1 cellular context compared by ENCODE assay signal in the genomic region with DNA sequence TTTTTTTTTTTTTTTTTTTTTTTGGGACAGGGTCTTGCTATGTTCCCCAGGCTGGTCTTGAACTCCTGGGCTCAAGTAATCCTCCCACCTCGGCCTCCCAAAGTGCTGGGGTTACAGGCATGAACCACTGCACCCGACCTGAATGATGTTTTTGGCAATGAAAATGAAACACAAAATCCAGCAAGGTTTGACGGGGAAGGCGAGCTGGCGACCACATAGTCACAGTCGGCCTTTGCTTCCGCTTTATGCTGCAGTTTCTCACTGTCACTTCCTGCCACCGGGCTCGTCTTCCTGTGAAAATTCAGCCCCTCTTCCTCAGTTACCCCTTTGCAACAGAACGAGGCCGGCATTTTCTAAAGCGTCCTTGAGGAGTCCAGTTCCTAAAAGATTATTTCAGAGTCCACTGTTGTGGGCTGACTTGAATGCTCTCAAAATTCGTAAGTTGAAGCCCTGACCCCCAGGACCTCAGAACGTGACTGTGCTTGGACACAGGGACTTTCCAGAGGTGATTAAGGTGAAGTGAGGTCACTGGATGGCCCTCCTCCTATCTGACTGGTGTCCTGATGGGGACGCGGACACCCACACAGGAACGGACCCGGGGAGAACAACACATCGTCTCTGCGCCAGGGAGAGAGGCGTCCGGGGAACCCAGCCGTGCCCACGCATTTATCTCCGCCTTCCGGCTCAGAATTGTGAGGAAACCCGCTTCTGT.
TF ChIP-seq lines count a peak whose summit lies in the region.

No MANE protein-coding gene starts in this region.

TF ChIP-seq in HepG2, 621 proteins besides CTCF, POLR2A, EP300 and RAD21 (continued from another document and continues in another):
- TF ChIP-seq, protein P1, sequence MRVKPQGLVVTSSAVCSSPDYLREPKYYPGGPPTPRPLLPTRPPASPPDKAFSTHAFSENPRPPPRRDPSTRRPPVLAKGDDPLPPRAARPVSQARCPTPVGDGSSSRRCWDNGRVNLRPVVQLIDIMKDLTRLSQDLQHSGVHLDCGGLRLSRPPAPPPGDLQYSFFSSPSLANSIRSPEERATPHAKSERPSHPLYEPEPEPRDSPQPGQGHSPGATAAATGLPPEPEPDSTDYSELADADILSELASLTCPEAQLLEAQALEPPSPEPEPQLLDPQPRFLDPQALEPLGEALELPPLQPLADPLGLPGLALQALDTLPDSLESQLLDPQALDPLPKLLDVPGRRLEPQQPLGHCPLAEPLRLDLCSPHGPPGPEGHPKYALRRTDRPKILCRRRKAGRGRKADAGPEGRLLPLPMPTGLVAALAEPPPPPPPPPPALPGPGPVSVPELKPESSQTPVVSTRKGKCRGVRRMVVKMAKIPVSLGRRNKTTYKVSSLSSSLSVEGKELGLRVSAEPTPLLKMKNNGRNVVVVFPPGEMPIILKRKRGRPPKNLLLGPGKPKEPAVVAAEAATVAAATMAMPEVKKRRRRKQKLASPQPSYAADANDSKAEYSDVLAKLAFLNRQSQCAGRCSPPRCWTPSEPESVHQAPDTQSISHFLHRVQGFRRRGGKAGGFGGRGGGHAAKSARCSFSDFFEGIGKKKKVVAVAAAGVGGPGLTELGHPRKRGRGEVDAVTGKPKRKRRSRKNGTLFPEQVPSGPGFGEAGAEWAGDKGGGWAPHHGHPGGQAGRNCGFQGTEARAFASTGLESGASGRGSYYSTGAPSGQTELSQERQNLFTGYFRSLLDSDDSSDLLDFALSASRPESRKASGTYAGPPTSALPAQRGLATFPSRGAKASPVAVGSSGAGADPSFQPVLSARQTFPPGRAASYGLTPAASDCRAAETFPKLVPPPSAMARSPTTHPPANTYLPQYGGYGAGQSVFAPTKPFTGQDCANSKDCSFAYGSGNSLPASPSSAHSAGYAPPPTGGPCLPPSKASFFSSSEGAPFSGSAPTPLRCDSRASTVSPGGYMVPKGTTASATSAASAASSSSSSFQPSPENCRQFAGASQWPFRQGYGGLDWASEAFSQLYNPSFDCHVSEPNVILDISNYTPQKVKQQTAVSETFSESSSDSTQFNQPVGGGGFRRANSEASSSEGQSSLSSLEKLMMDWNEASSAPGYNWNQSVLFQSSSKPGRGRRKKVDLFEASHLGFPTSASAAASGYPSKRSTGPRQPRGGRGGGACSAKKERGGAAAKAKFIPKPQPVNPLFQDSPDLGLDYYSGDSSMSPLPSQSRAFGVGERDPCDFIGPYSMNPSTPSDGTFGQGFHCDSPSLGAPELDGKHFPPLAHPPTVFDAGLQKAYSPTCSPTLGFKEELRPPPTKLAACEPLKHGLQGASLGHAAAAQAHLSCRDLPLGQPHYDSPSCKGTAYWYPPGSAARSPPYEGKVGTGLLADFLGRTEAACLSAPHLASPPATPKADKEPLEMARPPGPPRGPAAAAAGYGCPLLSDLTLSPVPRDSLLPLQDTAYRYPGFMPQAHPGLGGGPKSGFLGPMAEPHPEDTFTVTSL (CRISPR knock-in tag; IDR thresholded peaks at IDR 0.05; ENCODE audit: borderline replicate concordance): no peak
- TF ChIP-seq CENPT (CRISPR knock-in tag; IDR thresholded peaks at IDR 0.05; ENCODE audit: low read depth) (no peak), ZNF878 (CRISPR knock-in tag; IDR thresholded peaks at IDR 0.05) (0 out of 2 replicates have a peak, but pooled peaks have one; percentile 55), ZNF205 (CRISPR knock-in tag; IDR thresholded peaks at IDR 0.05) (no peak), ZNF549 (CRISPR knock-in tag; IDR thresholded peaks at IDR 0.05) (no peak), ZNF17 (CRISPR knock-in tag; IDR thresholded peaks at IDR 0.05) (no peak), ZNF224 (CRISPR knock-in tag; IDR thresholded peaks at IDR 0.05) (no peak; the same call in 1 of the 2 replicates), ZFP62 (CRISPR knock-in tag; IDR thresholded peaks at IDR 0.05) (no peak), ZNF34 (CRISPR knock-in tag; IDR thresholded peaks at IDR 0.05; ENCODE audit: borderline replicate concordance) (no peak), ZNF282 (IDR thresholded peaks at IDR 0.05; ENCODE audit: partially characterized antibody) (no peak), ZNF530 (CRISPR knock-in tag; IDR thresholded peaks at IDR 0.05; ENCODE audit: low read depth) (no peak), MIXL1 (CRISPR knock-in tag; IDR thresholded peaks at IDR 0.05) (no peak), ZSCAN21 (CRISPR knock-in tag; IDR thresholded peaks at IDR 0.05; ENCODE audit: borderline replicate concordance) (no peak; the same call in 1 of the 2 replicates), ZNF879 (CRISPR knock-in tag; IDR thresholded peaks at IDR 0.05) (no peak), ZNF615 (CRISPR knock-in tag; IDR thresholded peaks at IDR 0.05; ENCODE audit: borderline replicate concordance) (peak; percentile 20; the same call in 1 of the 2 replicates), DR1 (CRISPR knock-in tag; IDR thresholded peaks at IDR 0.05) (no peak), ZNF251 (CRISPR knock-in tag; IDR thresholded peaks at IDR 0.05) (no peak), U2AF2 (IDR thresholded peaks at IDR 0.05; ENCODE audit: low read depth, low read length) (no peak), HOXA3 (CRISPR knock-in tag; IDR thresholded peaks at IDR 0.05) (peak; percentile 55; the same call in 1 of the 2 replicates), REPIN1 (CRISPR knock-in tag; IDR thresholded peaks at IDR 0.05; ENCODE audit: borderline replicate concordance, low read depth) (no peak), SCMH1 (CRISPR knock-in tag; IDR thresholded peaks at IDR 0.05; ENCODE audit: borderline replicate concordance) (no peak), ZNF460 (CRISPR knock-in tag; IDR thresholded peaks at IDR 0.05; ENCODE audit: borderline replicate concordance) (no peak)
- TF ChIP-seq, protein P2, sequence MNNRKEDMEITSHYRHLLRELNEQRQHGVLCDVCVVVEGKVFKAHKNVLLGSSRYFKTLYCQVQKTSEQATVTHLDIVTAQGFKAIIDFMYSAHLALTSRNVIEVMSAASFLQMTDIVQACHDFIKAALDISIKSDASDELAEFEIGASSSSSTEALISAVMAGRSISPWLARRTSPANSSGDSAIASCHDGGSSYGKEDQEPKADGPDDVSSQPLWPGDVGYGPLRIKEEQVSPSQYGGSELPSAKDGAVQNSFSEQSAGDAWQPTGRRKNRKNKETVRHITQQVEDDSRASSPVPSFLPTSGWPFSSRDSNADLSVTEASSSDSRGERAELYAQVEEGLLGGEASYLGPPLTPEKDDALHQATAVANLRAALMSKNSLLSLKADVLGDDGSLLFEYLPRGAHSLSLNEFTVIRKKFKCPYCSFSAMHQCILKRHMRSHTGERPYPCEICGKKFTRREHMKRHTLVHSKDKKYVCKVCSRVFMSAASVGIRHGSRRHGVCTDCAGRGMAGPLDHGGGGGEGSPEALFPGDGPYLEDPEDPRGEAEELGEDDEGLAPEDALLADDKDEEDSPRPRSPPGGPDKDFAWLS (CRISPR knock-in tag; IDR thresholded peaks at IDR 0.05; ENCODE audit: borderline replicate concordance): no peak
- TF ChIP-seq, protein P3, sequence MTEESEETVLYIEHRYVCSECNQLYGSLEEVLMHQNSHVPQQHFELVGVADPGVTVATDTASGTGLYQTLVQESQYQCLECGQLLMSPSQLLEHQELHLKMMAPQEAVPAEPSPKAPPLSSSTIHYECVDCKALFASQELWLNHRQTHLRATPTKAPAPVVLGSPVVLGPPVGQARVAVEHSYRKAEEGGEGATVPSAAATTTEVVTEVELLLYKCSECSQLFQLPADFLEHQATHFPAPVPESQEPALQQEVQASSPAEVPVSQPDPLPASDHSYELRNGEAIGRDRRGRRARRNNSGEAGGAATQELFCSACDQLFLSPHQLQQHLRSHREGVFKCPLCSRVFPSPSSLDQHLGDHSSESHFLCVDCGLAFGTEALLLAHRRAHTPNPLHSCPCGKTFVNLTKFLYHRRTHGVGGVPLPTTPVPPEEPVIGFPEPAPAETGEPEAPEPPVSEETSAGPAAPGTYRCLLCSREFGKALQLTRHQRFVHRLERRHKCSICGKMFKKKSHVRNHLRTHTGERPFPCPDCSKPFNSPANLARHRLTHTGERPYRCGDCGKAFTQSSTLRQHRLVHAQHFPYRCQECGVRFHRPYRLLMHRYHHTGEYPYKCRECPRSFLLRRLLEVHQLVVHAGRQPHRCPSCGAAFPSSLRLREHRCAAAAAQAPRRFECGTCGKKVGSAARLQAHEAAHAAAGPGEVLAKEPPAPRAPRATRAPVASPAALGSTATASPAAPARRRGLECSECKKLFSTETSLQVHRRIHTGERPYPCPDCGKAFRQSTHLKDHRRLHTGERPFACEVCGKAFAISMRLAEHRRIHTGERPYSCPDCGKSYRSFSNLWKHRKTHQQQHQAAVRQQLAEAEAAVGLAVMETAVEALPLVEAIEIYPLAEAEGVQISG (CRISPR knock-in tag; IDR thresholded peaks at IDR 0.05): peak; percentile 56
- TF ChIP-seq, protein P4, sequence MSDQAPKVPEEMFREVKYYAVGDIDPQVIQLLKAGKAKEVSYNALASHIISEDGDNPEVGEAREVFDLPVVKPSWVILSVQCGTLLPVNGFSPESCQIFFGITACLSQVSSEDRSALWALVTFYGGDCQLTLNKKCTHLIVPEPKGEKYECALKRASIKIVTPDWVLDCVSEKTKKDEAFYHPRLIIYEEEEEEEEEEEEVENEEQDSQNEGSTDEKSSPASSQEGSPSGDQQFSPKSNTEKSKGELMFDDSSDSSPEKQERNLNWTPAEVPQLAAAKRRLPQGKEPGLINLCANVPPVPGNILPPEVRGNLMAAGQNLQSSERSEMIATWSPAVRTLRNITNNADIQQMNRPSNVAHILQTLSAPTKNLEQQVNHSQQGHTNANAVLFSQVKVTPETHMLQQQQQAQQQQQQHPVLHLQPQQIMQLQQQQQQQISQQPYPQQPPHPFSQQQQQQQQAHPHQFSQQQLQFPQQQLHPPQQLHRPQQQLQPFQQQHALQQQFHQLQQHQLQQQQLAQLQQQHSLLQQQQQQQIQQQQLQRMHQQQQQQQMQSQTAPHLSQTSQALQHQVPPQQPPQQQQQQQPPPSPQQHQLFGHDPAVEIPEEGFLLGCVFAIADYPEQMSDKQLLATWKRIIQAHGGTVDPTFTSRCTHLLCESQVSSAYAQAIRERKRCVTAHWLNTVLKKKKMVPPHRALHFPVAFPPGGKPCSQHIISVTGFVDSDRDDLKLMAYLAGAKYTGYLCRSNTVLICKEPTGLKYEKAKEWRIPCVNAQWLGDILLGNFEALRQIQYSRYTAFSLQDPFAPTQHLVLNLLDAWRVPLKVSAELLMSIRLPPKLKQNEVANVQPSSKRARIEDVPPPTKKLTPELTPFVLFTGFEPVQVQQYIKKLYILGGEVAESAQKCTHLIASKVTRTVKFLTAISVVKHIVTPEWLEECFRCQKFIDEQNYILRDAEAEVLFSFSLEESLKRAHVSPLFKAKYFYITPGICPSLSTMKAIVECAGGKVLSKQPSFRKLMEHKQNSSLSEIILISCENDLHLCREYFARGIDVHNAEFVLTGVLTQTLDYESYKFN (CRISPR knock-in tag; conservative IDR thresholded peaks at IDR 0.05): peak; percentile 33; the same call in 1 of the 2 replicates
- TF ChIP-seq, protein P5, sequence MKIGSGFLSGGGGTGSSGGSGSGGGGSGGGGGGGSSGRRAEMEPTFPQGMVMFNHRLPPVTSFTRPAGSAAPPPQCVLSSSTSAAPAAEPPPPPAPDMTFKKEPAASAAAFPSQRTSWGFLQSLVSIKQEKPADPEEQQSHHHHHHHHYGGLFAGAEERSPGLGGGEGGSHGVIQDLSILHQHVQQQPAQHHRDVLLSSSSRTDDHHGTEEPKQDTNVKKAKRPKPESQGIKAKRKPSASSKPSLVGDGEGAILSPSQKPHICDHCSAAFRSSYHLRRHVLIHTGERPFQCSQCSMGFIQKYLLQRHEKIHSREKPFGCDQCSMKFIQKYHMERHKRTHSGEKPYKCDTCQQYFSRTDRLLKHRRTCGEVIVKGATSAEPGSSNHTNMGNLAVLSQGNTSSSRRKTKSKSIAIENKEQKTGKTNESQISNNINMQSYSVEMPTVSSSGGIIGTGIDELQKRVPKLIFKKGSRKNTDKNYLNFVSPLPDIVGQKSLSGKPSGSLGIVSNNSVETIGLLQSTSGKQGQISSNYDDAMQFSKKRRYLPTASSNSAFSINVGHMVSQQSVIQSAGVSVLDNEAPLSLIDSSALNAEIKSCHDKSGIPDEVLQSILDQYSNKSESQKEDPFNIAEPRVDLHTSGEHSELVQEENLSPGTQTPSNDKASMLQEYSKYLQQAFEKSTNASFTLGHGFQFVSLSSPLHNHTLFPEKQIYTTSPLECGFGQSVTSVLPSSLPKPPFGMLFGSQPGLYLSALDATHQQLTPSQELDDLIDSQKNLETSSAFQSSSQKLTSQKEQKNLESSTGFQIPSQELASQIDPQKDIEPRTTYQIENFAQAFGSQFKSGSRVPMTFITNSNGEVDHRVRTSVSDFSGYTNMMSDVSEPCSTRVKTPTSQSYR (CRISPR knock-in tag; IDR thresholded peaks at IDR 0.05; ENCODE audit: borderline replicate concordance): no peak
- TF ChIP-seq, protein P6, sequence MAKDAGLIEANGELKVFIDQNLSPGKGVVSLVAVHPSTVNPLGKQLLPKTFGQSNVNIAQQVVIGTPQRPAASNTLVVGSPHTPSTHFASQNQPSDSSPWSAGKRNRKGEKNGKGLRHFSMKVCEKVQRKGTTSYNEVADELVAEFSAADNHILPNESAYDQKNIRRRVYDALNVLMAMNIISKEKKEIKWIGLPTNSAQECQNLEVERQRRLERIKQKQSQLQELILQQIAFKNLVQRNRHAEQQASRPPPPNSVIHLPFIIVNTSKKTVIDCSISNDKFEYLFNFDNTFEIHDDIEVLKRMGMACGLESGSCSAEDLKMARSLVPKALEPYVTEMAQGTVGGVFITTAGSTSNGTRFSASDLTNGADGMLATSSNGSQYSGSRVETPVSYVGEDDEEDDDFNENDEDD (CRISPR knock-in tag; IDR thresholded peaks at IDR 0.05; ENCODE audit: borderline replicate concordance): no peak; the same call in 1 of the 2 replicates
- TF ChIP-seq, protein P7, sequence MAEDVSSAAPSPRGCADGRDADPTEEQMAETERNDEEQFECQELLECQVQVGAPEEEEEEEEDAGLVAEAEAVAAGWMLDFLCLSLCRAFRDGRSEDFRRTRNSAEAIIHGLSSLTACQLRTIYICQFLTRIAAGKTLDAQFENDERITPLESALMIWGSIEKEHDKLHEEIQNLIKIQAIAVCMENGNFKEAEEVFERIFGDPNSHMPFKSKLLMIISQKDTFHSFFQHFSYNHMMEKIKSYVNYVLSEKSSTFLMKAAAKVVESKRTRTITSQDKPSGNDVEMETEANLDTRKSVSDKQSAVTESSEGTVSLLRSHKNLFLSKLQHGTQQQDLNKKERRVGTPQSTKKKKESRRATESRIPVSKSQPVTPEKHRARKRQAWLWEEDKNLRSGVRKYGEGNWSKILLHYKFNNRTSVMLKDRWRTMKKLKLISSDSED (CRISPR knock-in tag; IDR thresholded peaks at IDR 0.05): no peak
- TF ChIP-seq, protein P8, sequence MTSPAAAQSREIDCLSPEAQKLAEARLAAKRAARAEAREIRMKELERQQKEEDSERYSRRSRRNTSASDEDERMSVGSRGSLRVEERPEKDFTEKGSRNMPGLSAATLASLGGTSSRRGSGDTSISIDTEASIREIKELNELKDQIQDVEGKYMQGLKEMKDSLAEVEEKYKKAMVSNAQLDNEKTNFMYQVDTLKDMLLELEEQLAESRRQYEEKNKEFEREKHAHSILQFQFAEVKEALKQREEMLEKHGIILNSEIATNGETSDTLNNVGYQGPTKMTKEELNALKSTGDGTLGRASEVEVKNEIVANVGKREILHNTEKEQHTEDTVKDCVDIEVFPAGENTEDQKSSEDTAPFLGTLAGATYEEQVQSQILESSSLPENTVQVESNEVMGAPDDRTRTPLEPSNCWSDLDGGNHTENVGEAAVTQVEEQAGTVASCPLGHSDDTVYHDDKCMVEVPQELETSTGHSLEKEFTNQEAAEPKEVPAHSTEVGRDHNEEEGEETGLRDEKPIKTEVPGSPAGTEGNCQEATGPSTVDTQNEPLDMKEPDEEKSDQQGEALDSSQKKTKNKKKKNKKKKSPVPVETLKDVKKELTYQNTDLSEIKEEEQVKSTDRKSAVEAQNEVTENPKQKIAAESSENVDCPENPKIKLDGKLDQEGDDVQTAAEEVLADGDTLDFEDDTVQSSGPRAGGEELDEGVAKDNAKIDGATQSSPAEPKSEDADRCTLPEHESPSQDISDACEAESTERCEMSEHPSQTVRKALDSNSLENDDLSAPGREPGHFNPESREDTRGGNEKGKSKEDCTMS (CRISPR knock-in tag; conservative IDR thresholded peaks at IDR 0.05): no peak
